Comparison of ENCODE assay signal across 19 cellular contexts in genomic region chr4:139483000-139483399, GRCh38. TPM values are rescaled to one million over a fixed set of nuclear protein-coding genes. Genes with fewer than 3 reads are reported as not detected.
DNase-seq lines count a peak whose midpoint lies in the region; ATAC-seq and TF ChIP-seq lines count a peak whose summit lies in the region.
"Had no signal": no experiment of that assay in that cellular context is flagged by ENCODE, and none has a peak within 500 bp of the region (broad histone marks: within the 10 kb centered on the region; RNA-seq: fewer than 3 reads in every experiment).

No MANE protein-coding gene starts in this region.

- no peak overlapping the region for H3K4me3 Mint-ChIP-seq in neural crest cell
- H3K4me3 Mint-ChIP-seq: B cell; CD4-positive, alpha-beta T cell; CD8-positive, alpha-beta T cell had no signal

- ATAC-seq in left colon = no peak
- ATAC-seq: CD8-positive, alpha-beta T cell had no signal

- peak overlapping the region; percentile 35 for H3K27ac Mint-ChIP-seq in neural crest cell (ENCODE audit: unreplicated experiment)
- H3K27ac Mint-ChIP-seq: B cell; CD4-positive, alpha-beta T cell; CD8-positive, alpha-beta T cell had no signal

- H3K9me3 Mint-ChIP-seq in neural crest cell = no peaks in the 10 kb centered on the region
- H3K9me3 Mint-ChIP-seq: CD4-positive, alpha-beta T cell; CD8-positive, alpha-beta T cell had no signal

- H3K4me1 Mint-ChIP-seq in neural crest cell = no peaks in the 10 kb centered on the region

- no peak for TF ChIP-seq CTCF in neural crest cell (conservative IDR thresholded peaks at IDR 0.05)

- H3K27me3 Mint-ChIP-seq in neural crest cell (ENCODE audit: low read depth) = no peaks in the 10 kb centered on the region
- H3K27me3 Mint-ChIP-seq: B cell; CD4-positive, alpha-beta T cell had no signal

- intact Hi-C loops in left colon (cut with DNase I, micrococcal nuclease) = no loop called here

- H3K27ac ChIP-seq in substantia nigra (ENCODE audit: low read depth, low read length, poor library complexity, severe bottlenecking) = no peak overlapping the region
- H3K27ac ChIP-seq: BLaER1 treated with 17β-estradiol and CSF1 and Interleukin-3, amounts not matched to agents 10 nM and 100 nM; C4-2B had no signal

- H3K36me3 Mint-ChIP-seq in neural crest cell (ENCODE audit: low read depth) = no peaks in the 10 kb centered on the region

- peak; percentile 28 for DNase-seq in inferior parietal cortex (ENCODE audit: extremely low spot score)
- DNase-seq in neural crest cell (ENCODE audit: low read depth, low spot score) = no peak
- DNase-seq in superior temporal gyrus (ENCODE audit: extremely low spot score) = peak; percentile 56
- no peak for DNase-seq in left colon
- DNase-seq in HUDEP-2 (lab: John Stamatoyannopoulos, UW; ENCODE audit: unreplicated experiment in 76 of 76) = no peak
- DNase-seq in substantia nigra (lab: John Stamatoyannopoulos, UW) = no peak
- DNase-seq: 8988T; ACHN; Caco-2; Calu3; CD4-positive, alpha-beta T cell; CD8-positive, alpha-beta T cell; DMS79; DND-41; EL; GDM1 had no signal

RNA-seq across cellular contexts. Expression of gene RAB33B, which starts 29.1 kb away (rescaled TPM):
- total RNA-seq in neural crest cell (6.5 and 7.0 TPM in 2 replicates), left colon (1 to 10 TPM; 4.1 to 5.2 TPM)

Comparison
In these comparisons a context has a peak if more than half of its experiments do, and no peak if none do; other contexts are left out.
1. DNase-seq: peak in inferior parietal cortex (single experiment) and superior temporal gyrus (single experiment); none in neural crest cell (single experiment), left colon (0 of 2), HUDEP-2 (0 of 76) and substantia nigra (0 of 49).